9 cellular contexts compared by ENCODE assay signal in genomic region chr16:29663829-29664132, GRCh38. TPM values are rescaled to one million over a fixed set of nuclear protein-coding genes. Genes with fewer than 3 reads are reported as not detected.
DNase-seq lines count a peak whose midpoint lies in the region; ATAC-seq, FAIRE-seq and TF ChIP-seq lines count a peak whose summit lies in the region.
"Had no signal": no experiment of that assay in that cellular context is flagged by ENCODE, and none has a peak within 500 bp of the region (broad histone marks: within the 10 kb centered on the region; RNA-seq: fewer than 3 reads in every experiment).

No MANE protein-coding gene starts in this region.

- intact Hi-C loops in K562 (cut with micrococcal nuclease), result loop anchor here (1.0 to 5.0 kb wide), 3 partner anchors 16 to 34 kb away; partner anchors contain the start of gene QPRT
- intact Hi-C loops in psoas muscle (cut with DNase I), result no loop called here

- H3K4me2 ChIP-seq in Loucy (ENCODE audit: low read depth, low read length, poor library complexity, severe bottlenecking) (peak overlapping the region; percentile 100), K562 (ENCODE audit: insufficient read depth, low read length) (peak overlapping the region; percentile 92), osteoblast (ENCODE audit: insufficient read depth, low read length) (no peak overlapping the region)

- no peak for TF ChIP-seq CTCF in GM06990 (IDR thresholded peaks at IDR 0.05; ENCODE audit: insufficient read depth, low read length, poor library complexity, severe bottlenecking)
- no peak for TF ChIP-seq CTCF in Loucy (conservative IDR thresholded peaks at IDR 0.05; ENCODE audit: low read length)
- no peak for TF ChIP-seq CTCF in K562 (IDR thresholded peaks at IDR 0.05 in 2 of 3, conservative IDR thresholded peaks at IDR 0.05 in 1 of 3; ENCODE audit: insufficient read depth in 2 of 3, low read depth in 1 of 3, low read length in 3 of 3)
- TF ChIP-seq CTCF in osteoblast (IDR thresholded peaks at IDR 0.05; ENCODE audit: extremely low read depth, low read depth, low read length), result no peak
- TF ChIP-seq CTCF in psoas muscle (IDR thresholded peaks at IDR 0.05), result no peak

- H3K4me1 ChIP-seq in Loucy (ENCODE audit: insufficient read depth, low read length, poor library complexity, severe bottlenecking) (peaks cover 54% of the 10 kb centered on the region), K562 (replicated peaks in 1 of 2; ENCODE audit: control insufficient read depth in 2 of 2, insufficient read depth in 2 of 2, low read length in 2 of 2) (peaks cover 36 to 57% of the 10 kb centered on the region in 2 experiments), osteoblast (ENCODE audit: insufficient read depth, low read length) (no peaks in the 10 kb centered on the region), psoas muscle (no peaks in the 10 kb centered on the region)

- TF ChIP-seq POLR2A in K562 (conservative IDR thresholded peaks at IDR 0.05) (no peak), H54 (IDR thresholded peaks at IDR 0.05; ENCODE audit: low read depth, low read length) (no peak)

- no peak for TF ChIP-seq RAD21 in K562 (CRISPR knock-in tag; conservative IDR thresholded peaks at IDR 0.05 in 1 of 2, IDR thresholded peaks at IDR 0.05 in 1 of 2)

- no peak for DNase-seq in GM06990 (ENCODE audit: extremely low read depth, insufficient read length)
- no peak for DNase-seq in K562 (ENCODE audit: extremely low read depth in 1 of 4, low spot score in 3 of 4)
- DNase-seq in osteoblast (ENCODE audit: insufficient read length, low spot score, missing footprints), result peak; percentile 1
- no peak for DNase-seq in psoas muscle
- DNase-seq in H4 (ENCODE audit: low spot score), result no peak
- no peak for DNase-seq in hippocampal formation (lab: John Stamatoyannopoulos, UW)
- no peak for DNase-seq in H54 (ENCODE audit: insufficient read length, low spot score)

- H3K9me1 ChIP-seq in K562 (ENCODE audit: control insufficient read depth, insufficient read depth, low read length), result no peaks in the 10 kb centered on the region

- H3K9me2 ChIP-seq in Loucy (replicated peaks; ENCODE audit: low read depth, low read length), result no peaks in the 10 kb centered on the region

- H3F3A ChIP-seq in Loucy (ENCODE audit: low read depth), result no peaks in the 10 kb centered on the region

- peaks cover 11% of the 10 kb centered on the region for H3K36me3 ChIP-seq in GM06990 (ENCODE audit: control insufficient read depth, insufficient read depth, low read length)
- peaks cover 27% of the 10 kb centered on the region for H3K36me3 ChIP-seq in Loucy (ENCODE audit: insufficient read depth, low read length)
- peaks cover 50% of the 10 kb centered on the region for H3K36me3 ChIP-seq in K562 (ENCODE audit: control insufficient read depth, insufficient read depth, low read length)
- no peaks in the 10 kb centered on the region for H3K36me3 ChIP-seq in osteoblast (ENCODE audit: insufficient read depth, low read length)
- H3K36me3 ChIP-seq in psoas muscle (ENCODE audit: insufficient read depth in 1 of 2, low read depth in 1 of 2), result no peaks in the 10 kb centered on the region

- H3K27ac ChIP-seq in K562 (ENCODE audit: extremely low read depth, low read depth, low read length) (peak overlapping the region; percentile 93), osteoblast (ENCODE audit: low read depth, low read length) (no peak overlapping the region), psoas muscle (no peak overlapping the region)

- in situ Hi-C loops in K562 (cut with MboI), result no loop called here

- no peaks in the 10 kb centered on the region for H3K27me3 ChIP-seq in GM06990 (replicated peaks; ENCODE audit: control insufficient read depth, insufficient read depth, low read length)
- H3K27me3 ChIP-seq in Loucy (ENCODE audit: insufficient read depth, low read length, poor library complexity, severe bottlenecking), result peaks cover 14% of the 10 kb centered on the region
- no peaks in the 10 kb centered on the region for H3K27me3 ChIP-seq in K562 (ENCODE audit: control insufficient read depth in 2 of 2, insufficient read depth in 2 of 2, low read length in 2 of 2)
- no peaks in the 10 kb centered on the region for H3K27me3 ChIP-seq in osteoblast (ENCODE audit: insufficient read depth, low read length)
- H3K27me3 ChIP-seq in psoas muscle (ENCODE audit: insufficient read depth in 3 of 3, low read length in 2 of 3), result peaks cover 0 to 1% (median 0%) of the 10 kb centered on the region in 3 donors

- FAIRE-seq in K562 (lab: Jason Lieb, UNC) (peak; percentile 15), H54 (lab: Jason Lieb, UNC) (no peak)

- no peak for TF ChIP-seq EP300 in K562 (IDR thresholded peaks at IDR 0.05; ENCODE audit: low read length)

- ATAC-seq in K562 (no peak), psoas muscle (no peak)

- CTCF ChIA-PET in K562 (lab: Yijun Ruan, JAX; ENCODE audit: low intra/inter-chr PET ratio), result no interaction called here

- H3K79me2 ChIP-seq in Loucy (ENCODE audit: insufficient read depth, low read length), result peaks cover 96% of the 10 kb centered on the region
- H3K79me2 ChIP-seq in K562 (ENCODE audit: control insufficient read depth, insufficient read depth, low read length), result peaks cover 79% of the 10 kb centered on the region
- no peaks in the 10 kb centered on the region for H3K79me2 ChIP-seq in osteoblast (ENCODE audit: insufficient read depth, low read length)

- H3K4me3 ChIP-seq in GM06990 (replicated peaks; ENCODE audit: low read depth, low read length) (peak overlapping the region; percentile 98), Loucy (ENCODE audit: low read length, poor library complexity, severe bottlenecking) (peak overlapping the region; percentile 91), K562 (peak overlapping the region; percentile 60), osteoblast (ENCODE audit: insufficient read depth, low read length) (no peak overlapping the region), psoas muscle (no peak overlapping the region)

- BruUV-seq in K562 (replicated peaks; lab: Mats Ljungman, UMichigan), result no TSS peak

- H2AFZ ChIP-seq in Loucy (ENCODE audit: low read length) (no peak overlapping the region), K562 (ENCODE audit: low read depth, low read length) (no peak overlapping the region), osteoblast (ENCODE audit: low read length) (no peak overlapping the region)

- H3K9me3 ChIP-seq in Loucy (ENCODE audit: insufficient read depth, low read depth, low read length) (no peaks in the 10 kb centered on the region), K562 (replicated peaks; ENCODE audit: control insufficient read depth, insufficient read depth, low read depth, low read length) (no peaks in the 10 kb centered on the region), osteoblast (ENCODE audit: low read depth, low read length) (no peaks in the 10 kb centered on the region), psoas muscle (no peaks in the 10 kb centered on the region)

- H3K9ac ChIP-seq in Loucy (ENCODE audit: low read depth, low read length, poor library complexity, severe bottlenecking) (peak overlapping the region; percentile 99), K562 (ENCODE audit: insufficient read depth in 1 of 2, low read depth in 2 of 2, low read length in 2 of 2) (peak overlapping the region; percentile 77 to 94)

- POLR2A ChIA-PET in K562 (lab: Yijun Ruan, JAX), result interaction anchor here (0.5 to 2.6 kb wide), 8 partner anchors 9 to 144 kb away, joined by 3 to 12 read pairs (median 3); partner anchors contain the start of gene QPRT

- H4K20me1 ChIP-seq in Loucy (ENCODE audit: insufficient read depth, low read length, poor library complexity, severe bottlenecking) (peaks cover 51% of the 10 kb centered on the region), K562 (replicated peaks; ENCODE audit: control insufficient read depth, insufficient read depth, low read length) (0 out of 2 replicates have a peak, but pooled peaks cover 3% of the 10 kb centered on the region), osteoblast (ENCODE audit: insufficient read depth, low read length) (no peaks in the 10 kb centered on the region)

- WGBS in K562 (ENCODE audit: insufficient coverage, low coverage, missing lambda C conversion rate), result 0% methylated on average over 3 of the region's 3 CpGs
- 82 to 91% (median 83%) methylated on average over 3 of the region's 3 CpGs for WGBS in psoas muscle, 3 donors

RNA-seq across cellular contexts. Expression of gene SPN, which starts 0.7 kb away (rescaled TPM):
- total RNA-seq in K562 (2011; cell fraction: chromatin; rRNA removed; ENCODE audit: low replicate concordance), result 97.4 and 224 TPM in 2 replicates
- 129 and 166 TPM in 2 replicates for total RNA-seq in K562 (2011; cell fraction: nucleolus; rRNA removed)
- 142 and 171 TPM in 2 replicates for total RNA-seq in K562 (2011; cell fraction: nucleoplasm; rRNA removed)
- total RNA-seq in K562 (2014; rRNA removed) (75.4 and 91.8 TPM in 2 replicates), K562 (2014; rRNA removed; fragmentation: Illumina TruSeq; extraction: Trizol) (80.6 and 85.0 TPM in 2 replicates), K562 (2015; rRNA removed; fragmentation: Illumina TruSeq; extraction: Trizol) (110 and 114 TPM in 2 replicates), K562 (2021) (202 and 225 TPM in 2 replicates), osteoblast (under 0.01 TPM in 1 of 2 replicates, not detected in the other), psoas muscle (1 to 10 TPM in 1 of 4 donors, under 1 TPM in 3; 0.54 to 1.5 (median 0.65) TPM)
- polyA plus RNA-seq in K562 (2011; rRNA removed) (56.7 and 114 TPM in 2 replicates), K562 (2014; fragmentation: Illumina TruSeq; extraction: Trizol) (174 and 221 TPM in 2 replicates), K562 (2014; fragmentation: Nextera tagmentation; extraction: Ambion mirVana) (10 to 100 TPM; 24.3 to 34.3 TPM), K562 (2014; rRNA removed) (74.2 and 79.4 TPM in 2 replicates), psoas muscle (under 1 TPM; 0.13 to 0.25 (median 0.22) TPM)
- 56.3 and 107 TPM in 2 replicates for polyA plus RNA-seq in K562 (2011; cell fraction: cytosol; rRNA removed)
- 80.5 and 114 TPM in 2 replicates for polyA plus RNA-seq in K562 (2011; cell fraction: nucleus; rRNA removed)
- 152 and 220 TPM in 2 replicates for polyA plus RNA-seq in K562 (2012)
- 64.6 and 73.0 TPM in 2 replicates for polyA minus RNA-seq in K562 (2011; rRNA and poly(A)+ RNA removed)
- 66.4 and 80.3 TPM in 2 replicates for polyA minus RNA-seq in K562 (2011; cell fraction: cytosol; rRNA and poly(A)+ RNA removed)
- polyA minus RNA-seq in K562 (2011; cell fraction: nucleus; rRNA and poly(A)+ RNA removed), result 15.9 and 30.7 TPM in 2 replicates
- total RNA-seq in H4 (2014; rRNA removed; shearing (Covaris generic)), result 0.70 and 2.8 TPM in 2 replicates
- total RNA-seq: glomerular endothelial cell had no signal

RNA-seq across cellular contexts. Expression of gene QPRT, which starts 15.2 kb away (rescaled TPM):
- total RNA-seq in K562 (2011; cell fraction: chromatin; rRNA removed; ENCODE audit: low replicate concordance), result 45.6 and 86.1 TPM in 2 replicates
- total RNA-seq in K562 (2011; cell fraction: nucleolus; rRNA removed), result 57.9 and 68.0 TPM in 2 replicates
- 66.3 and 114 TPM in 2 replicates for total RNA-seq in K562 (2011; cell fraction: nucleoplasm; rRNA removed)
- 112 and 115 TPM in 2 replicates for total RNA-seq in K562 (2014; rRNA removed)
- total RNA-seq in K562 (2014; rRNA removed; fragmentation: Illumina TruSeq; extraction: Trizol), result 37.3 and 39.2 TPM in 2 replicates
- 72.8 and 76.7 TPM in 2 replicates for total RNA-seq in K562 (2015; rRNA removed; fragmentation: Illumina TruSeq; extraction: Trizol)
- total RNA-seq in K562 (2021), result 80.7 and 86.5 TPM in 2 replicates
- 38.9 and 73.1 TPM in 2 replicates for polyA plus RNA-seq in K562 (2011; rRNA removed)
- 79.6 and 90.5 TPM in 2 replicates for polyA plus RNA-seq in K562 (2011; cell fraction: cytosol; rRNA removed)
- polyA plus RNA-seq in K562 (2011; cell fraction: nucleus; rRNA removed), result 56.0 and 57.6 TPM in 2 replicates
- 120 and 164 TPM in 2 replicates for polyA plus RNA-seq in K562 (2012)
- polyA plus RNA-seq in K562 (2014; fragmentation: Illumina TruSeq; extraction: Trizol), result 64.1 and 72.4 TPM in 2 replicates
- polyA plus RNA-seq in K562 (2014; fragmentation: Nextera tagmentation; extraction: Ambion mirVana), result 10 to 100 TPM in 1 of 2 experiments, 1 to 10 TPM in 1; 7.7 to 10.8 TPM
- polyA plus RNA-seq in K562 (2014; rRNA removed), result 64.3 and 68.8 TPM in 2 replicates
- 37.4 and 44.7 TPM in 2 replicates for polyA minus RNA-seq in K562 (2011; rRNA and poly(A)+ RNA removed)
- polyA minus RNA-seq in K562 (2011; cell fraction: cytosol; rRNA and poly(A)+ RNA removed), result 56.5 and 107 TPM in 2 replicates
- 12.7 and 19.0 TPM in 2 replicates for polyA minus RNA-seq in K562 (2011; cell fraction: nucleus; rRNA and poly(A)+ RNA removed)
- total RNA-seq in osteoblast, result 18.0 and 19.5 TPM in 2 replicates
- 1 to 10 TPM; 2.3 to 9.9 (median 3.0) TPM for total RNA-seq in psoas muscle
- polyA plus RNA-seq in psoas muscle, result 1 to 10 TPM in 1 of 3 donors, under 1 TPM in 2; 0.75 to 1.4 (median 0.96) TPM
- total RNA-seq in H4 (2014; rRNA removed; shearing (Covaris generic)), result 0.27 and 0.93 TPM in 2 replicates

Comparison
In these comparisons a context has a peak if more than half of its experiments do, and no peak if none do; other contexts are left out.
1. H3K4me3 ChIP-seq: peak in GM06990 (single experiment), Loucy (single experiment) and K562 (single experiment); none in osteoblast (single experiment) and psoas muscle (single experiment).
2. RNA of gene SPN, which starts 0.7 kb away (total RNA-seq): 75.4 to 225 TPM in K562; 0.54 to 1.5 TPM in psoas muscle, 0.70 to 2.8 TPM in H4 and under 0.01 TPM in osteoblast; every median in the first group is over 10 times any median in the second.